In genomic region chr3:145648396-145648795, GRCh38 we compare ENCODE assay signal across 19 cellular contexts.
DNase-seq lines count a peak whose midpoint lies in the region; ATAC-seq and TF ChIP-seq lines count a peak whose summit lies in the region.
"Had no signal": no experiment of that assay in that cellular context is flagged by ENCODE, and none has a peak within 500 bp of the region (broad histone marks: within the 10 kb centered on the region; RNA-seq: fewer than 3 reads in every experiment).

No MANE protein-coding gene starts in this region.

- H3K4me3 Mint-ChIP-seq in neural progenitor cell (no peak overlapping the region), HFFc6 (no peak overlapping the region)
- H3K4me3 Mint-ChIP-seq in T-helper 2 cell treated with Interferon-gamma antibody and Interleukin-4, amounts not matched to agents 5 μg/mL and 100 μg/mL, for 36 hours, result no peak overlapping the region
- H3K4me3 Mint-ChIP-seq: CD4-positive, alpha-beta memory T cell had no signal

- no peak overlapping the region for H3K4me2 ChIP-seq in neural progenitor cell

- H3K4me1 ChIP-seq in neural progenitor cell, result no peaks in the 10 kb centered on the region

- no peak overlapping the region for H3K9ac ChIP-seq in neural progenitor cell
- H3K9ac ChIP-seq: GM23248 had no signal

- no peak overlapping the region for H2AFZ ChIP-seq in neural progenitor cell (replicated peaks)
- H2AFZ ChIP-seq: GM23248 had no signal

- DNase-seq in NCI-H524 (lab: John Stamatoyannopoulos, UW) (peak; percentile 88 to 93), NCI-H82 treated with DMSO at 0.1 percent for 48 hours (lab: John Stamatoyannopoulos, UW; ENCODE audit: unreplicated experiment) (peak; percentile 99), neural progenitor cell (ENCODE audit: low spot score) (peak; percentile 18), NCI-H2107 (lab: John Stamatoyannopoulos, UW) (no peak), HFFc6 (no peak)
- DNase-seq in T-helper 2 cell treated with Interferon-gamma antibody and Interleukin-4, amounts not matched to agents 5 μg/mL and 100 μg/mL, for 36 hours (ENCODE audit: low spot score), result no peak
- DNase-seq: C1 segment of cervical spinal cord; Calu3; CD4-positive, alpha-beta memory T cell; COR-L47; DMS 273 treated with DMSO at 0.1 percent for 48 hours; DMS79; EL; GDM1; GM23248; H7; HCEC 1CT had no signal

- H3K9me3 Mint-ChIP-seq in neural progenitor cell (no peaks in the 10 kb centered on the region), HFFc6 (peaks cover 22% of the 10 kb centered on the region)
- no peaks in the 10 kb centered on the region for H3K9me3 Mint-ChIP-seq in T-helper 2 cell treated with Interferon-gamma antibody and Interleukin-4, amounts not matched to agents 5 μg/mL and 100 μg/mL, for 36 hours

- no peaks in the 10 kb centered on the region for H3K36me3 ChIP-seq in neural progenitor cell

- H4K20me1 ChIP-seq in neural progenitor cell (ENCODE audit: low read depth), result no peaks in the 10 kb centered on the region

- TF ChIP-seq CTCF in neural progenitor cell (IDR thresholded peaks at IDR 0.05) (no peak), HFFc6 (IDR thresholded peaks at IDR 0.05) (no peak)

- H3K27me3 ChIP-seq in neural progenitor cell, result no peaks in the 10 kb centered on the region

- no peaks in the 10 kb centered on the region for H3K36me3 Mint-ChIP-seq in neural progenitor cell
- H3K36me3 Mint-ChIP-seq in T-helper 2 cell treated with Interferon-gamma antibody and Interleukin-4, amounts not matched to agents 5 μg/mL and 100 μg/mL, for 36 hours (ENCODE audit: low read depth), result no peaks in the 10 kb centered on the region
- no peaks in the 10 kb centered on the region; the same call in 1 of the 2 replicates for H3K36me3 Mint-ChIP-seq in HFFc6 (ENCODE audit: low read depth)
- H3K36me3 Mint-ChIP-seq: CD4-positive, alpha-beta memory T cell had no signal

- no peaks in the 10 kb centered on the region for H3F3A ChIP-seq in neural progenitor cell (ENCODE audit: low read depth)

- H3K4me3 ChIP-seq in neural progenitor cell, result no peak overlapping the region
- H3K4me3 ChIP-seq: GM12878, GM23248 had no signal

- H3K27me3 Mint-ChIP-seq in neural progenitor cell (ENCODE audit: insufficient read depth, low read depth) (no peaks in the 10 kb centered on the region), HFFc6 (ENCODE audit: insufficient read depth) (no peaks in the 10 kb centered on the region)
- no peaks in the 10 kb centered on the region for H3K27me3 Mint-ChIP-seq in T-helper 2 cell treated with Interferon-gamma antibody and Interleukin-4, amounts not matched to agents 5 μg/mL and 100 μg/mL, for 36 hours (ENCODE audit: low read depth)
- H3K27me3 Mint-ChIP-seq: CD4-positive, alpha-beta memory T cell had no signal

- H3K27ac Mint-ChIP-seq in neural progenitor cell (no peak overlapping the region), HFFc6 (no peak overlapping the region)
- no peak overlapping the region for H3K27ac Mint-ChIP-seq in T-helper 2 cell treated with Interferon-gamma antibody and Interleukin-4, amounts not matched to agents 5 μg/mL and 100 μg/mL, for 36 hours
- H3K27ac Mint-ChIP-seq: CD4-positive, alpha-beta memory T cell had no signal

- H3K4me1 Mint-ChIP-seq in neural progenitor cell, result no peaks in the 10 kb centered on the region
- no peaks in the 10 kb centered on the region for H3K4me1 Mint-ChIP-seq in T-helper 2 cell treated with Interferon-gamma antibody and Interleukin-4, amounts not matched to agents 5 μg/mL and 100 μg/mL, for 36 hours (ENCODE audit: low read depth)
- H3K4me1 Mint-ChIP-seq in HFFc6 (ENCODE audit: low read depth), result no peaks in the 10 kb centered on the region
- H3K4me1 Mint-ChIP-seq: CD4-positive, alpha-beta memory T cell had no signal

- H3K9me3 ChIP-seq in neural progenitor cell (ENCODE audit: low read depth), result no peaks in the 10 kb centered on the region

- H3K27ac ChIP-seq in neural progenitor cell, result no peak overlapping the region
- H3K27ac ChIP-seq: GM23248 had no signal

- H3K79me2 ChIP-seq in neural progenitor cell (ENCODE audit: low read depth), result no peaks in the 10 kb centered on the region

- no peak for ATAC-seq in HG03175 (IDR thresholded peaks at IDR 0.05; ENCODE audit: unreplicated experiment)
- ATAC-seq: GM12878 had no signal

Comparison
In these comparisons a context has a peak if more than half of its experiments do, and no peak if none do; other contexts are left out.
1. DNase-seq: peak in NCI-H524 (2 of 2), NCI-H82 treated with DMSO at 0.1 percent for 48 hours (single experiment) and neural progenitor cell (single experiment); none in T-helper 2 cell treated with Interferon-gamma antibody and Interleukin-4, amounts not matched to agents 5 μg/mL and 100 μg/mL, for 36 hours (single experiment), NCI-H2107 (single experiment) and HFFc6 (single experiment).